In genomic region chr1:116131866-116132605, GRCh38 we compare ENCODE assay signal across 1 cellular context.
TF ChIP-seq lines count a peak whose summit lies in the region.

No MANE protein-coding gene starts in this region.

TF ChIP-seq in K562, 482 proteins besides CTCF, POLR2A, EP300 and RAD21 (continued from another document and continues in another):
- TF ChIP-seq BRF2 (IDR thresholded peaks at IDR 0.05; ENCODE audit: borderline replicate concordance, insufficient read depth, insufficient read length) (no peak), ZNF766 (CRISPR knock-in tag; conservative IDR thresholded peaks at IDR 0.05) (0 out of 2 replicates have a peak, but pooled peaks have one; percentile 27), MBD2 (IDR thresholded peaks at IDR 0.05; ENCODE audit: borderline replicate concordance, low read depth) (no peak), ETS2 (tag; IDR thresholded peaks at IDR 0.05; ENCODE audit: borderline replicate concordance, poor library complexity, severe bottlenecking) (no peak), POLR3G (IDR thresholded peaks at IDR 0.05; ENCODE audit: extremely low read depth, insufficient read length, insufficient replicate concordance) (no peak), POLR2AphosphoS2 (IDR thresholded peaks at IDR 0.05; ENCODE audit: low read length) (no peak), CBFA2T3 (IDR thresholded peaks at IDR 0.05) (peak; percentile 91), FUS (optimal IDR thresholded peaks at IDR 0.05; ENCODE audit: low read depth, low read length) (no peak), GABPB1 (CRISPR knock-in tag; IDR thresholded peaks at IDR 0.05) (no peak), SAFB (IDR thresholded peaks at IDR 0.05; ENCODE audit: borderline replicate concordance, low read depth, low read length) (no peak), FIP1L1 (IDR thresholded peaks at IDR 0.05; ENCODE audit: low read depth, low read length, poor library complexity, severe bottlenecking) (no peak), ZNF316 (IDR thresholded peaks at IDR 0.05) (peak; percentile 96), USF2 (CRISPR knock-in tag; IDR thresholded peaks at IDR 0.05) (no peak), ZNF589 (CRISPR knock-in tag; IDR thresholded peaks at IDR 0.05; ENCODE audit: low read depth) (no peak), CBX3 (IDR thresholded peaks at IDR 0.05; ENCODE audit: borderline replicate concordance in 1 of 2, low read length in 2 of 2) (no peak), SMC3 (conservative IDR thresholded peaks at IDR 0.05; ENCODE audit: insufficient read depth, low read depth, low read length) (no peak), SMARCC2 (IDR thresholded peaks at IDR 0.05; ENCODE audit: low read depth) (no peak), MTF1 (CRISPR knock-in tag; IDR thresholded peaks at IDR 0.05; ENCODE audit: borderline replicate concordance) (no peak), ZSCAN32 (CRISPR knock-in tag; IDR thresholded peaks at IDR 0.05) (no peak), MTA2 (IDR thresholded peaks at IDR 0.05; ENCODE audit: low read depth) (peak; percentile 64), HDGF (IDR thresholded peaks at IDR 0.05) (no peak), MAFK (IDR thresholded peaks at IDR 0.05; ENCODE audit: low read length) (peak; percentile 37; the same call in 1 of the 2 replicates), CBFA2T2 (conservative IDR thresholded peaks at IDR 0.05) (peak; percentile 82), BCLAF1 (IDR thresholded peaks at IDR 0.05; ENCODE audit: borderline replicate concordance in 1 of 2, control insufficient read depth in 1 of 2, low read depth in 2 of 2, low read length in 1 of 2) (no peak), THRA (IDR thresholded peaks at IDR 0.05) (no peak), NR2C2 (CRISPR knock-in tag; IDR thresholded peaks at IDR 0.05) (no peak), NR2C2 (tag; IDR thresholded peaks at IDR 0.05) (no peak), WHSC1 (IDR thresholded peaks at IDR 0.05; ENCODE audit: low read length) (no peak), EZH2 (IDR thresholded peaks at IDR 0.05; ENCODE audit: borderline replicate concordance, low read depth, low read length) (no peak), GATAD2A (IDR thresholded peaks at IDR 0.05) (no peak), L3MBTL2 (IDR thresholded peaks at IDR 0.05) (no peak), E2F8 (IDR thresholded peaks at IDR 0.05; ENCODE audit: low read depth, partially characterized antibody) (no peak), MIER1 (IDR thresholded peaks at IDR 0.05; ENCODE audit: low read depth) (no peak), CHD7 (IDR thresholded peaks at IDR 0.05; ENCODE audit: low read depth, low read length) (no peak), ELF2 (CRISPR knock-in tag; IDR thresholded peaks at IDR 0.05) (no peak), NCOR1 (IDR thresholded peaks at IDR 0.05) (peak; percentile 83), TAF9B (IDR thresholded peaks at IDR 0.05; ENCODE audit: partially characterized antibody) (no peak), ZNF121 (CRISPR knock-in tag; conservative IDR thresholded peaks at IDR 0.05) (no peak), CGGBP1 (CRISPR knock-in tag; IDR thresholded peaks at IDR 0.05) (no peak), SMARCE1 (IDR thresholded peaks at IDR 0.05) (0 out of 2 replicates have a peak, but pooled peaks have one; percentile 45), XRCC3 (IDR thresholded peaks at IDR 0.05) (no peak), NELFE (IDR thresholded peaks at IDR 0.05; ENCODE audit: insufficient read depth, insufficient read length) (no peak), TAL1 (IDR thresholded peaks at IDR 0.05) (peak; percentile 85), KAT8 (IDR thresholded peaks at IDR 0.05; ENCODE audit: low read depth) (no peak)
